Comparison of ENCODE assay signal across 23 cellular contexts in genomic region chr16:82720414-82720813, GRCh38.
"Had no signal": no experiment of that assay in that cellular context is flagged by ENCODE, and none has a peak within 500 bp of the region (broad histone marks: within the 10 kb centered on the region; RNA-seq: fewer than 3 reads in every experiment).

No MANE protein-coding gene starts in this region.

- H3K27me3 ChIP-seq: colonic mucosa, dorsolateral prefrontal cortex, esophagus muscularis mucosa, esophagus squamous epithelium, foreskin keratinocyte, gastrocnemius medialis, gastroesophageal sphincter, heart left ventricle, heart right ventricle had no signal

- H3K36me3 ChIP-seq: colonic mucosa, esophagus squamous epithelium, gastrocnemius medialis, gastroesophageal sphincter, heart left ventricle, heart right ventricle had no signal

- H3K9me3 ChIP-seq: colonic mucosa, esophagus muscularis mucosa, esophagus squamous epithelium, gastrocnemius medialis, gastroesophageal sphincter, heart left ventricle, heart right ventricle had no signal

- DNase-seq: colonic mucosa; cortex of kidney; dermis blood vessel endothelial cell; dorsolateral prefrontal cortex; effector CD4-positive, alpha-beta T cell; effector CD8-positive, alpha-beta T cell; effector memory CD4-positive, alpha-beta T cell; effector memory CD8-positive, alpha-beta T cell; endodermal cell; erythroblast; esophagus squamous epithelium; foreskin fibroblast; foreskin keratinocyte; foreskin melanocyte; gastrocnemius medialis; glutamatergic neuron; head of caudate nucleus; heart left ventricle; heart right ventricle had no signal

- H3K4me3 ChIP-seq: colonic mucosa, coronary artery, dorsolateral prefrontal cortex, esophagus muscularis mucosa, esophagus squamous epithelium, gastrocnemius medialis, gastroesophageal sphincter, heart left ventricle, heart right ventricle had no signal

- H3K27ac ChIP-seq: colonic mucosa, coronary artery, dorsolateral prefrontal cortex, epithelial cell of prostate, esophagus muscularis mucosa, esophagus squamous epithelium, foreskin keratinocyte, gastrocnemius medialis, gastroesophageal sphincter, heart left ventricle, heart right ventricle had no signal

- H3K4me1 ChIP-seq: colonic mucosa, foreskin keratinocyte had no signal
